1 cellular context compared by ENCODE assay signal in genomic region chr5:73642296-73642695, GRCh38.
TF ChIP-seq lines count a peak whose summit lies in the region.

No MANE protein-coding gene starts in this region.

TF ChIP-seq in endothelial cell of umbilical vein, 7 proteins besides CTCF, POLR2A, EP300 and RAD21:
- no peak for TF ChIP-seq JUN (IDR thresholded peaks at IDR 0.05; ENCODE audit: borderline replicate concordance, insufficient read depth, insufficient read length, low read depth)
- TF ChIP-seq FOS (IDR thresholded peaks at IDR 0.05; ENCODE audit: borderline replicate concordance, insufficient read depth, low read length): no peak
- TF ChIP-seq POLR2AphosphoS5 (IDR thresholded peaks at IDR 0.05; ENCODE audit: insufficient read depth, low read depth, low read length): no peak
- no peak for TF ChIP-seq GATA2 (IDR thresholded peaks at IDR 0.05; ENCODE audit: insufficient read depth, insufficient read length, low read depth, low read length)
- no peak for TF ChIP-seq MAX (IDR thresholded peaks at IDR 0.05; ENCODE audit: insufficient read depth, insufficient read length)
- TF ChIP-seq MYC (IDR thresholded peaks at IDR 0.05; ENCODE audit: low read depth, low read length): no peak
- TF ChIP-seq EZH2 (IDR thresholded peaks at IDR 0.05; ENCODE audit: borderline replicate concordance, low read depth, low read length, severe bottlenecking): no peak
